Comparison of ENCODE assay signal across 20 cellular contexts in the genomic region with DNA sequence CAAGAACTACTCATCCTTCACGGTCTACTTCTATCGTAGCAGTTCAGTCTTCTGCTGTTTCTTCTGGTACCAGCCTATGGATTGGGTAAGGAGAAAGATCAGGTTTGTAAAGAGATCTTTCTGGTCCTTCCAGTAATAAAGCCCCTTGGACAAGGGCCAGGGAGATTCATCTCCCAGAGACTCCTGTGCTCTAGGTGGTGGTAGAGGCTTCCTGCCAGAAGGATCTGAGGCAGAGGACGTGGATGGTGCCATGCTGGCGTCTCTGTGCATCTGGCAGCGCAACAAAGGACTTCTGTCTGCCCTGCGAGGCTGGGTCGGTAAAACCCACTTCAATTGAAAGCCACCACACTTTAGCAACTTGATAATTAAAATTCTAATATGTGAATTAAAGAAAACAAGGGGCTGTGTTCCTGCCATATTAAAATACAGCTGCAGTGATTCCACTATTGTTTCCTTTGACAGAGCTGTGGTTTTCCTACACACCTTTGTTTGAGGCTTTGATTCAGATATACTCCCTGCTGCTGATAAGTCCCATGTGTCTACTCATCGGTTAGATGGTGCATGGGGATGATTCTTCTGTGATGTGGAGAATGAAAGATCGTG.
A peak's percentile ranks its signal among the peaks of the same experiment; 100 is the strongest.
DNase-seq lines count a peak whose midpoint lies in the region; ATAC-seq, FAIRE-seq and TF ChIP-seq lines count a peak whose summit lies in the region.
"Had no signal": no experiment of that assay in that cellular context is flagged by ENCODE, and none has a peak within 500 bp of the region (broad histone marks: within the 10 kb centered on the region; RNA-seq: fewer than 3 reads in every experiment).

No MANE protein-coding gene starts in this region.

- H3K4me3 ChIP-seq in mammary epithelial cell (replicated peaks in 1 of 3; ENCODE audit: insufficient read depth in 1 of 3, low read depth in 2 of 3, low read length in 3 of 3) (no peak overlapping the region), PC-9 (no peak overlapping the region)
- H3K4me3 ChIP-seq: GM12878 had no signal

- H3K27ac ChIP-seq in mammary epithelial cell (ENCODE audit: insufficient read depth, low read depth, low read length): no peak overlapping the region
- 0 out of 2 replicates have a peak overlapping the region, but pooled peaks have one; percentile 9 for H3K27ac ChIP-seq in PC-9
- H3K27ac ChIP-seq: KMS-11 had no signal

- TF ChIP-seq CTCF in mammary epithelial cell (conservative IDR thresholded peaks at IDR 0.05 in 1 of 2, IDR thresholded peaks at IDR 0.05 in 1 of 2; ENCODE audit: extremely low read depth in 1 of 2, insufficient read depth in 1 of 2, low read depth in 1 of 2, low read length in 2 of 2) (peak; percentile 18 to 40), MCF 10A (IDR thresholded peaks at IDR 0.05; ENCODE audit: unreplicated experiment) (no peak), PC-9 (conservative IDR thresholded peaks at IDR 0.05) (no peak)

- BruUV-seq in mammary epithelial cell (replicated peaks; lab: Mats Ljungman, UMichigan) (no TSS peak), MCF 10A (replicated peaks; lab: Mats Ljungman, UMichigan) (no TSS peak), PC-9 (replicated peaks; lab: Mats Ljungman, UMichigan) (no TSS peak)

- H3K79me2 ChIP-seq in mammary epithelial cell (ENCODE audit: insufficient read depth, low read length) (peaks cover 25% of the 10 kb centered on the region), PC-9 (ENCODE audit: low read depth) (peaks cover 33% of the 10 kb centered on the region)

- no peak overlapping the region for H3K4me3 Mint-ChIP-seq in MCF 10A (ENCODE audit: unreplicated experiment)
- no peak overlapping the region for H3K4me3 Mint-ChIP-seq in activated T-cell treated with anti-CD3 and anti-CD28 coated beads, Interleukin-2, amount 50 U/mL, for 72 hours

- POLR2A ChIA-PET in MCF 10A (lab: Yijun Ruan, JAX) (interaction anchor here (1.7 kb wide), 1 partner anchor 9 kb away, joined by 4 read pairs; no protein-coding TSS in a partner anchor), PC-9 (lab: Charles Lee; ENCODE audit: unreplicated experiment) (interaction anchor here (0.6 kb wide), 2 partner anchors 21 to 72 kb away, joined by 3 to 4 read pairs; no protein-coding TSS in a partner anchor)

- H3F3A ChIP-seq in PC-9 (ENCODE audit: insufficient read depth, low read depth): 0 out of 2 replicates have a peak, but pooled peaks cover 3% of the 10 kb centered on the region

- 74% methylated on average over 3 of the region's 9 CpGs for WGBS in mammary epithelial cell (ENCODE audit: low coverage, missing lambda C conversion rate)

- H3K27ac Mint-ChIP-seq in MCF 10A (ENCODE audit: low read depth, unreplicated experiment): no peak overlapping the region
- no peak overlapping the region for H3K27ac Mint-ChIP-seq in activated T-cell treated with anti-CD3 and anti-CD28 coated beads, Interleukin-2, amount 50 U/mL, for 72 hours

- H3K9ac ChIP-seq in mammary epithelial cell (ENCODE audit: insufficient read depth, low read length): no peak overlapping the region
- H3K9ac ChIP-seq: KMS-11, SK-N-SH had no signal

- intact Hi-C loops in mammary epithelial cell (cut with micrococcal nuclease) (no loop called here), MCF 10A (cut with micrococcal nuclease) (no loop called here), PC-9 (cut with micrococcal nuclease; ENCODE audit: unreplicated experiment) (loop anchor here (1.0 to 5.0 kb wide), 8 partner anchors 25 to 396 kb away; no protein-coding TSS in a partner anchor)

- peaks cover 27% of the 10 kb centered on the region for H3K4me1 ChIP-seq in mammary epithelial cell (ENCODE audit: insufficient read depth, low read length)
- H3K4me1 ChIP-seq in PC-9 (replicated peaks; ENCODE audit: insufficient read depth): peaks cover 14% of the 10 kb centered on the region

- H4K20me1 ChIP-seq in mammary epithelial cell (ENCODE audit: insufficient read depth, low read length): no peaks in the 10 kb centered on the region
- H4K20me1 ChIP-seq in PC-9 (ENCODE audit: insufficient read depth): 0 out of 2 replicates have a peak, but pooled peaks cover under 1% of the 10 kb centered on the region

- in situ Hi-C loops in mammary epithelial cell (cut with MboI; ENCODE audit: low sequenced_read_pairs in 2 of 2): no loop called here

- H3K4me1 Mint-ChIP-seq in MCF 10A (ENCODE audit: insufficient read depth, unreplicated experiment): peaks cover 13% of the 10 kb centered on the region
- peaks cover 5% of the 10 kb centered on the region for H3K4me1 Mint-ChIP-seq in activated T-cell treated with anti-CD3 and anti-CD28 coated beads, Interleukin-2, amount 50 U/mL, for 72 hours (ENCODE audit: low read depth)

- no peaks in the 10 kb centered on the region for H3K27me3 ChIP-seq in mammary epithelial cell (ENCODE audit: insufficient read depth, low read length)
- H3K27me3 ChIP-seq in PC-9 (ENCODE audit: insufficient read depth, low read depth): no peaks in the 10 kb centered on the region

- CTCF ChIA-PET in mammary epithelial cell (lab: Charles Lee; ENCODE audit: low non-redundant PET): interaction anchor here (0.6 kb wide), 1 partner anchor 16 kb away, joined by 4 read pairs; no protein-coding TSS in a partner anchor
- CTCF ChIA-PET in MCF 10A (lab: Yijun Ruan, JAX): interaction anchor here (0.8 to 1.5 kb wide), 3 partner anchors 13 to 395 kb away, joined by 3 read pairs; no protein-coding TSS in a partner anchor
- CTCF ChIA-PET in PC-9 (lab: Charles Lee): interaction anchor here (0.6 to 1.7 kb wide), 5 partner anchors 49 to 398 kb away, joined by 3 to 16 read pairs (median 3); no protein-coding TSS in a partner anchor

- FAIRE-seq in urothelium cell line (lab: Jason Lieb, UNC): no peak
- FAIRE-seq: GM12878 had no signal

- H3K4me2 ChIP-seq in mammary epithelial cell (ENCODE audit: insufficient read depth, low read depth, low read length) (no peak overlapping the region), PC-9 (no peak overlapping the region)
- H3K4me2 ChIP-seq: KMS-11, SK-N-SH had no signal

- no peaks in the 10 kb centered on the region for H3K9me2 ChIP-seq in PC-9 (ENCODE audit: insufficient read depth)
- H3K9me2 ChIP-seq: SK-N-SH had no signal

- peak; percentile 71 for DNase-seq in mammary epithelial cell
- DNase-seq in MCF 10A (ENCODE audit: unreplicated experiment): no peak
- DNase-seq in PC-9: peak; percentile 55 to 80
- peak; percentile 45 for DNase-seq in urothelium cell line (ENCODE audit: low spot score)
- no peak for DNase-seq in NCI-H1694 treated with DMSO at 0.1 percent for 48 hours (lab: John Stamatoyannopoulos, UW)
- no peak for DNase-seq in activated T-cell treated with anti-CD3 and anti-CD28 coated beads, Interleukin-2, amount 50 U/mL, for 72 hours
- DNase-seq: activated CD4-positive, alpha-beta T cell treated with anti-CD3 and anti-CD28 coated beads for 4 hours; activated gamma-delta T cell; amniotic stem cell; foreskin melanocyte; GDM1; GOT3; left cardiac atrium; NCI-H524 treated with DMSO at 0.1 percent for 48 hours; SK-N-SH; stimulated activated CD4-positive, alpha-beta T cell treated with anti-CD3 and anti-CD28 coated beads, Interleukin-4, amount 100 ng/mL, for 1 hour had no signal

- H3K36me3 ChIP-seq in mammary epithelial cell (ENCODE audit: insufficient read depth, low read length) (no peaks in the 10 kb centered on the region), PC-9 (ENCODE audit: low read depth) (no peaks in the 10 kb centered on the region)

- ATAC-seq in esophagus mucosa: peak; percentile 98
- ATAC-seq in GM21786 (IDR thresholded peaks at IDR 0.05; ENCODE audit: unreplicated experiment): no peak
- ATAC-seq in activated T-cell treated with anti-CD3 and anti-CD28 coated beads, Interleukin-2, amount 50 U/mL, for 72 hours (replicated peaks in 1 of 2): no peak
- ATAC-seq: GM12878, left cardiac atrium had no signal

- H3K36me3 Mint-ChIP-seq in MCF 10A (ENCODE audit: insufficient read depth, unreplicated experiment): no peaks in the 10 kb centered on the region
- H3K36me3 Mint-ChIP-seq in activated T-cell treated with anti-CD3 and anti-CD28 coated beads, Interleukin-2, amount 50 U/mL, for 72 hours (ENCODE audit: insufficient read depth in 2 of 2): no peaks in the 10 kb centered on the region

- H3K27me3 Mint-ChIP-seq in MCF 10A (ENCODE audit: insufficient read depth, unreplicated experiment): no peaks in the 10 kb centered on the region
- peaks cover 6% of the 10 kb centered on the region for H3K27me3 Mint-ChIP-seq in activated T-cell treated with anti-CD3 and anti-CD28 coated beads, Interleukin-2, amount 50 U/mL, for 72 hours (ENCODE audit: low read depth)

- H2AFZ ChIP-seq in mammary epithelial cell (ENCODE audit: low read depth, low read length): peak overlapping the region; percentile 13
- no peak overlapping the region for H2AFZ ChIP-seq in PC-9

- H3K9me3 ChIP-seq in mammary epithelial cell (replicated peaks; ENCODE audit: insufficient read depth, low read length) (no peaks in the 10 kb centered on the region), PC-9 (ENCODE audit: insufficient read depth, low read depth) (no peaks in the 10 kb centered on the region)
- H3K9me3 ChIP-seq: SK-N-SH had no signal

- dilution Hi-C loops in mammary epithelial cell (cut with HindIII; ENCODE audit: low sequenced_read_pairs): no loop called here

- H3K9me3 Mint-ChIP-seq in MCF 10A (ENCODE audit: unreplicated experiment): no peaks in the 10 kb centered on the region
- H3K9me3 Mint-ChIP-seq in activated T-cell treated with anti-CD3 and anti-CD28 coated beads, Interleukin-2, amount 50 U/mL, for 72 hours: no peaks in the 10 kb centered on the region

Comparison
In these comparisons a context has a peak if more than half of its experiments do, and no peak if none do; other contexts are left out.
1. DNase-seq: peak in mammary epithelial cell (single experiment), PC-9 (2 of 2) and urothelium cell line (single experiment); none in MCF 10A (single experiment), NCI-H1694 treated with DMSO at 0.1 percent for 48 hours (single experiment) and activated T-cell treated with anti-CD3 and anti-CD28 coated beads, Interleukin-2, amount 50 U/mL, for 72 hours (0 of 2).
2. CTCF ChIP-seq: peak in mammary epithelial cell (2 of 2); none in MCF 10A (single experiment) and PC-9 (single experiment).